In genomic region chr12:96399919-96400630, GRCh38 we compare ENCODE assay signal across 8 cellular contexts. TPM values are rescaled to one million over a fixed set of nuclear protein-coding genes. Genes with fewer than 3 reads are reported as not detected.
DNase-seq lines count a peak whose midpoint lies in the region; ATAC-seq and TF ChIP-seq lines count a peak whose summit lies in the region.

CDK17 (minus strand) TSS chr12:96400439; CDS start chr12:96334836, 65,603 bp downstream.

- H3K36me3 Mint-ChIP-seq in T-helper 2 cell treated with Interferon-gamma antibody and Interleukin-4, amounts not matched to agents 5 μg/mL and 100 μg/mL, for 36 hours (ENCODE audit: low read depth): peaks cover 3% of the 10 kb centered on the region

- ATAC-seq in GM18499 (IDR thresholded peaks at IDR 0.05; ENCODE audit: insufficient read depth, unreplicated experiment): peak; percentile 23
- ATAC-seq in HG02938 (IDR thresholded peaks at IDR 0.05; ENCODE audit: unreplicated experiment): peak; percentile 40

- H3K4me3 ChIP-seq in ascending aorta: peak within 1 kb of the TSS; percentile 78 to 82

- intact Hi-C loops in ascending aorta (cut with DNase I): loop anchor here (1.0 to 5.0 kb wide), 9 partner anchors 89 to 507 kb away; partner anchors contain the start of genes CFAP54 and NEDD1

- H3K36me3 ChIP-seq in ascending aorta: no peaks in the 10 kb centered on the region

- peak within 1 kb of the TSS; percentile 95 for H3K27ac Mint-ChIP-seq in T-helper 2 cell treated with Interferon-gamma antibody and Interleukin-4, amounts not matched to agents 5 μg/mL and 100 μg/mL, for 36 hours

- H3K27me3 ChIP-seq in ascending aorta: no peaks in the 10 kb centered on the region

- H3K27ac ChIP-seq in ascending aorta: peak within 1 kb of the TSS; percentile 100

- peaks cover 0 to 17% of the 10 kb centered on the region in 2 donors for H3K4me1 ChIP-seq in ascending aorta

- DNase-seq in NCI-H187 (lab: John Stamatoyannopoulos, UW) (peak; percentile 57 to 81), ascending aorta (ENCODE audit: low spot score in 2 of 2) (peak; percentile 20 to 91), hepatic stellate cell (ENCODE audit: low spot score) (peak; percentile 83), retina (peak; percentile 94), cortex of kidney (lab: John Stamatoyannopoulos, UW) (no peak)
- DNase-seq in T-helper 2 cell treated with Interferon-gamma antibody and Interleukin-4, amounts not matched to agents 5 μg/mL and 100 μg/mL, for 36 hours (ENCODE audit: low spot score): peak; percentile 84

- no peaks in the 10 kb centered on the region for H3K27me3 Mint-ChIP-seq in T-helper 2 cell treated with Interferon-gamma antibody and Interleukin-4, amounts not matched to agents 5 μg/mL and 100 μg/mL, for 36 hours (ENCODE audit: low read depth)

- H3K4me1 Mint-ChIP-seq in T-helper 2 cell treated with Interferon-gamma antibody and Interleukin-4, amounts not matched to agents 5 μg/mL and 100 μg/mL, for 36 hours (ENCODE audit: low read depth): peaks cover 46% of the 10 kb centered on the region

- H3K9me3 Mint-ChIP-seq in T-helper 2 cell treated with Interferon-gamma antibody and Interleukin-4, amounts not matched to agents 5 μg/mL and 100 μg/mL, for 36 hours: no peaks in the 10 kb centered on the region

- peak; percentile 24 to 39 (median 34) for TF ChIP-seq CTCF in ascending aorta (IDR thresholded peaks at IDR 0.05)

- H3K9me3 ChIP-seq in ascending aorta: no peaks in the 10 kb centered on the region

- H3K4me3 Mint-ChIP-seq in T-helper 2 cell treated with Interferon-gamma antibody and Interleukin-4, amounts not matched to agents 5 μg/mL and 100 μg/mL, for 36 hours: peak within 1 kb of the TSS; percentile 94

RNA-seq across cellular contexts. Expression of gene CDK17, which starts in this region (rescaled TPM):
- total RNA-seq in ascending aorta: 49.7 TPM
